ENCODE assay signal across 10 cellular contexts in genomic region chr20:62305149-62305764, GRCh38. TPM values are rescaled to one million over a fixed set of nuclear protein-coding genes. Genes with fewer than 3 reads are reported as not detected.
DNase-seq lines count a peak whose midpoint lies in the region; ATAC-seq and TF ChIP-seq lines count a peak whose summit lies in the region.
"Had no signal": no experiment of that assay in that cellular context is flagged by ENCODE, and none has a peak within 500 bp of the region (broad histone marks: within the 10 kb centered on the region; RNA-seq: fewer than 3 reads in every experiment).

No MANE protein-coding gene starts in this region.

- H3K4me2 ChIP-seq in hepatocyte: peak overlapping the region; percentile 97

- no peaks in the 10 kb centered on the region for H3K9me3 ChIP-seq in breast epithelium
- no peaks in the 10 kb centered on the region for H3K9me3 ChIP-seq in WERI-Rb-1 (ENCODE audit: severe bottlenecking)
- no peaks in the 10 kb centered on the region for H3K9me3 ChIP-seq in hepatocyte (ENCODE audit: low read depth)
- H3K9me3 ChIP-seq in mucosa of descending colon: no peaks in the 10 kb centered on the region
- H3K9me3 ChIP-seq: right lobe of liver had no signal

- H3K4me3 Mint-ChIP-seq in MCF 10A (ENCODE audit: unreplicated experiment) (peak overlapping the region; percentile 90), type B pancreatic cell (peak overlapping the region; percentile 78)

- 93% methylated on average over 18 of the region's 18 CpGs for WGBS in hepatocyte (ENCODE audit: low lambda C conversion rate, missing lambda C conversion rate)

- intact Hi-C loops in MCF 10A (cut with micrococcal nuclease) (no loop called here), breast epithelium (cut with DNase I; ENCODE audit: low total_unique reads) (no loop called here), mucosa of descending colon (cut with DNase I, micrococcal nuclease) (no loop called here)

- H3K27me3 Mint-ChIP-seq in MCF 10A (ENCODE audit: insufficient read depth, unreplicated experiment) (no peaks in the 10 kb centered on the region), type B pancreatic cell (no peaks in the 10 kb centered on the region)

- no peaks in the 10 kb centered on the region for H3K27me3 ChIP-seq in breast epithelium
- no peaks in the 10 kb centered on the region for H3K27me3 ChIP-seq in WERI-Rb-1 (ENCODE audit: insufficient read depth, low read depth, severe bottlenecking)
- no peaks in the 10 kb centered on the region for H3K27me3 ChIP-seq in hepatocyte
- H3K27me3 ChIP-seq: right lobe of liver had no signal

- H3K36me3 Mint-ChIP-seq in MCF 10A (ENCODE audit: insufficient read depth, unreplicated experiment) (peaks cover 72% of the 10 kb centered on the region), type B pancreatic cell (peaks cover 3% of the 10 kb centered on the region)

- H3K9me3 Mint-ChIP-seq in MCF 10A (ENCODE audit: unreplicated experiment) (no peaks in the 10 kb centered on the region), type B pancreatic cell (no peaks in the 10 kb centered on the region)

- no peak for TF ChIP-seq POLR2A in breast epithelium (IDR thresholded peaks at IDR 0.05)

- CTCF ChIA-PET in MCF 10A (lab: Yijun Ruan, JAX): interaction anchor here (0.7 to 3.7 kb wide), 6 partner anchors 9 to 76 kb away, joined by 3 to 33 read pairs (median 5); no protein-coding TSS in a partner anchor

- DNase-seq in MCF 10A (ENCODE audit: unreplicated experiment): no peak
- no peak for DNase-seq in breast epithelium (ENCODE audit: low spot score in 2 of 2)
- DNase-seq in WERI-Rb-1: peak; percentile 9
- no peak for DNase-seq in hepatocyte (ENCODE audit: low spot score)
- no peak for DNase-seq in type B pancreatic cell (ENCODE audit: extremely low spot score, unreplicated experiment)
- no peak for DNase-seq in central memory CD4-positive, alpha-beta T cell
- DNase-seq in cerebellar cortex (ENCODE audit: low spot score): no peak
- no peak for DNase-seq in mucosa of descending colon
- DNase-seq: effector CD4-positive, alpha-beta T cell had no signal

- TF ChIP-seq CTCF in MCF 10A (IDR thresholded peaks at IDR 0.05; ENCODE audit: unreplicated experiment): no peak
- no peak for TF ChIP-seq CTCF in breast epithelium (IDR thresholded peaks at IDR 0.05)
- TF ChIP-seq CTCF in WERI-Rb-1 (IDR thresholded peaks at IDR 0.05; ENCODE audit: low read depth, low read length): no peak
- no peak for TF ChIP-seq CTCF in hepatocyte (IDR thresholded peaks at IDR 0.05; ENCODE audit: poor library complexity)
- no peak for TF ChIP-seq CTCF in type B pancreatic cell (conservative IDR thresholded peaks at IDR 0.05)
- TF ChIP-seq CTCF in mucosa of descending colon (IDR thresholded peaks at IDR 0.05): no peak

- ATAC-seq in mucosa of descending colon: no peak

- BruUV-seq in MCF 10A (replicated peaks; lab: Mats Ljungman, UMichigan): TSS peak; percentile 19

- H2AFZ ChIP-seq in hepatocyte: no peak overlapping the region

- POLR2A ChIA-PET in MCF 10A (lab: Yijun Ruan, JAX): interaction anchor here (0.6 to 6.4 kb wide), 18 partner anchors 11 to 117 kb away, joined by 3 to 128 read pairs (median 4); partner anchors contain the start of genes LAMA5 and RPS21

- H3K4me3 ChIP-seq in breast epithelium (no peak overlapping the region), WERI-Rb-1 (ENCODE audit: low read depth, low read length) (no peak overlapping the region), hepatocyte (no peak overlapping the region), mucosa of descending colon (no peak overlapping the region)

- peaks cover 18% of the 10 kb centered on the region for H3K4me1 Mint-ChIP-seq in MCF 10A (ENCODE audit: insufficient read depth, unreplicated experiment)
- no peaks in the 10 kb centered on the region for H3K4me1 Mint-ChIP-seq in type B pancreatic cell (ENCODE audit: unreplicated experiment)

- H3K27ac Mint-ChIP-seq in MCF 10A (ENCODE audit: low read depth, unreplicated experiment): peak overlapping the region; percentile 49
- H3K27ac Mint-ChIP-seq in type B pancreatic cell: peak overlapping the region; percentile 98

- H4K20me1 ChIP-seq in hepatocyte (ENCODE audit: insufficient read depth, poor library complexity, severe bottlenecking): peaks cover 37% of the 10 kb centered on the region

- H3K9me2 ChIP-seq in hepatocyte (replicated peaks; ENCODE audit: insufficient read depth): no peaks in the 10 kb centered on the region

- no peaks in the 10 kb centered on the region for H3K36me3 ChIP-seq in breast epithelium
- H3K36me3 ChIP-seq in WERI-Rb-1: peaks cover 63% of the 10 kb centered on the region
- no peaks in the 10 kb centered on the region for H3K36me3 ChIP-seq in hepatocyte (replicated peaks; ENCODE audit: insufficient read depth, low read depth)
- H3K36me3 ChIP-seq in mucosa of descending colon (ENCODE audit: low read depth): peaks cover 21% of the 10 kb centered on the region

- H3K27ac ChIP-seq in breast epithelium (no peak overlapping the region), WERI-Rb-1 (no peak overlapping the region), hepatocyte (no peak overlapping the region)

- H3K4me1 ChIP-seq in breast epithelium (peaks cover 6 to 14% of the 10 kb centered on the region in 2 donors), hepatocyte (ENCODE audit: insufficient read depth) (peaks cover 15% of the 10 kb centered on the region), mucosa of descending colon (ENCODE audit: low read depth) (peaks cover 18% of the 10 kb centered on the region)

- H3K79me2 ChIP-seq in hepatocyte: peaks cover 36% of the 10 kb centered on the region

RNA-seq across cellular contexts. Expression of gene ADRM1, which starts 2.5 kb away (rescaled TPM):
- total RNA-seq in MCF 10A (2022) (98.0 and 127 TPM in 2 replicates), breast epithelium (100 to 1,000 TPM in 2 of 3 donors, 10 to 100 TPM in 1; 80.2 to 131 (median 105) TPM), hepatocyte (103 and 116 TPM in 2 replicates), type B pancreatic cell (ENCODE audit: low replicate concordance) (67.2 and 71.5 TPM in 2 replicates), mucosa of descending colon (10 to 100 TPM; 54.4 to 85.8 (median 77.6) TPM)
- polyA plus RNA-seq in hepatocyte: 143 and 144 TPM in 2 replicates
